In genomic region chr12:106030210-106031175, GRCh38 we compare ENCODE assay signal across 11 cellular contexts.
A peak's percentile ranks its signal among the peaks of the same experiment; 100 is the strongest.
DNase-seq lines count a peak whose midpoint lies in the region; ATAC-seq and TF ChIP-seq lines count a peak whose summit lies in the region.
"Had no signal": no experiment of that assay in that cellular context is flagged by ENCODE, and none has a peak within 500 bp of the region (broad histone marks: within the 10 kb centered on the region; RNA-seq: fewer than 3 reads in every experiment).

No MANE protein-coding gene starts in this region.

- H2AFZ ChIP-seq in IMR-90 (replicated peaks; ENCODE audit: low read length, poor library complexity): peak overlapping the region; percentile 80

- H3K9ac ChIP-seq in IMR-90 (ENCODE audit: low read depth, low read length) (peak overlapping the region; percentile 75), adipocyte (ENCODE audit: low read length) (peak overlapping the region; percentile 51)

- TF ChIP-seq RAD21 in IMR-90 (IDR thresholded peaks at IDR 0.05; ENCODE audit: low read length): peak; percentile 10; the same call in 1 of the 2 replicates

- H3K4me1 ChIP-seq in IMR-90 (ENCODE audit: control insufficient read depth, insufficient read depth, low read length): peaks cover 18% of the 10 kb centered on the region
- peaks cover 4% of the 10 kb centered on the region for H3K4me1 ChIP-seq in adipocyte (ENCODE audit: control insufficient read depth, insufficient read depth, low read length)
- H3K4me1 ChIP-seq: gastrocnemius medialis had no signal

- H4K5ac ChIP-seq in IMR-90 (ENCODE audit: low read depth, low read length): peak overlapping the region; percentile 94

- BruUV-seq in IMR-90 (replicated peaks; lab: Mats Ljungman, UMichigan): no TSS peak

- in situ Hi-C loops in IMR-90 (cut with MboI; ENCODE audit: low sequenced_read_pairs): no loop called here

- H3K4ac ChIP-seq in IMR-90 (ENCODE audit: low read depth, low read length): peak overlapping the region; percentile 98

- H3K4me1 Mint-ChIP-seq in mesothelial cell of epicardium: peaks cover 26% of the 10 kb centered on the region

- peak overlapping the region; percentile 89 for H3K14ac ChIP-seq in IMR-90 (replicated peaks; ENCODE audit: low read depth, low read length)

- peak overlapping the region; percentile 91 for H4K91ac ChIP-seq in IMR-90 (ENCODE audit: insufficient read depth, low read depth, low read length)

- H2BK5ac ChIP-seq in IMR-90 (ENCODE audit: low read depth, low read length, poor library complexity, severe bottlenecking): peak overlapping the region; percentile 97

- H2BK120ac ChIP-seq in IMR-90 (ENCODE audit: low read depth, low read length): peak overlapping the region; percentile 99

- TF ChIP-seq CTCF in IMR-90 (conservative IDR thresholded peaks at IDR 0.05; ENCODE audit: low read depth, low read length) (no peak), mesothelial cell of epicardium (IDR thresholded peaks at IDR 0.05; ENCODE audit: unreplicated experiment) (no peak)

- intact Hi-C loops in IMR-90 (cut with micrococcal nuclease): loop anchor here (1.0 to 5.0 kb wide), 4 partner anchors 38 to 112 kb away; no protein-coding TSS in a partner anchor

- no peaks in the 10 kb centered on the region for H3K27me3 Mint-ChIP-seq in mesothelial cell of epicardium (ENCODE audit: low read depth)
- H3K27me3 Mint-ChIP-seq: IgD-negative memory B cell had no signal

- POLR2A ChIA-PET in IMR-90 (lab: Charles Lee; ENCODE audit: unreplicated experiment): no interaction called here

- CTCF ChIA-PET in IMR-90 (lab: Yijun Ruan, JAX): interaction anchor here (0.9 kb wide), 1 partner anchor 105 kb away, joined by 3 read pairs; no protein-coding TSS in a partner anchor

- H3K27me3 ChIP-seq in IMR-90 (ENCODE audit: control insufficient read depth, insufficient read depth, low read length): no peaks in the 10 kb centered on the region
- H3K27me3 ChIP-seq in adipocyte (replicated peaks; ENCODE audit: control insufficient read depth, insufficient read depth, low read length): no peaks in the 10 kb centered on the region
- H3K27me3 ChIP-seq: gastrocnemius medialis had no signal

- H3K4me3 ChIP-seq in IMR-90 (ENCODE audit: insufficient read depth, low read depth, low read length) (peak overlapping the region; percentile 13; the same call in 1 of the 2 replicates), adipocyte (ENCODE audit: low read length) (peak overlapping the region; percentile 24)
- H3K4me3 ChIP-seq: gastrocnemius medialis had no signal

- H2BK15ac ChIP-seq in IMR-90 (ENCODE audit: low read depth, low read length): peak overlapping the region; percentile 94

- ATAC-seq in IMR-90 (ENCODE audit: low read depth): peak; percentile 86
- no peak for ATAC-seq in GM21529 (IDR thresholded peaks at IDR 0.05; ENCODE audit: unreplicated experiment)
- ATAC-seq: gastrocnemius medialis had no signal

- no peaks in the 10 kb centered on the region for H4K20me1 ChIP-seq in IMR-90 (ENCODE audit: insufficient read depth, low read length)

- H3K56ac ChIP-seq in IMR-90 (ENCODE audit: extremely low read depth, insufficient read depth, low read length): peak overlapping the region; percentile 97

- TF ChIP-seq POLR2A in IMR-90 (IDR thresholded peaks at IDR 0.05; ENCODE audit: low read depth, low read length): peak; percentile 46; the same call in 1 of the 2 replicates

- H3K9me3 Mint-ChIP-seq in mesothelial cell of epicardium: peaks cover 3% of the 10 kb centered on the region
- H3K9me3 Mint-ChIP-seq: IgD-negative memory B cell had no signal

- H3K23ac ChIP-seq in IMR-90 (ENCODE audit: low read depth, low read length): peak overlapping the region; percentile 94

- DNase-seq in EL: peak; percentile 96
- peak; percentile 96 for DNase-seq in IMR-90
- peak; percentile 77 for DNase-seq in adipocyte (ENCODE audit: low read depth)
- peak in 1 of 2 experiments; percentile 42 for DNase-seq in mesothelial cell of epicardium (ENCODE audit: low spot score in 2 of 2, unreplicated experiment in 2 of 2)
- no peak for DNase-seq in iPS-NIHi11 (ENCODE audit: low spot score)
- DNase-seq in activated naive CD4-positive, alpha-beta T cell (lab: John Stamatoyannopoulos, UW): no peak
- DNase-seq in NCI-H1930 (lab: John Stamatoyannopoulos, UW): no peak
- DNase-seq: activated CD4-positive, alpha-beta T cell treated with anti-CD3 and anti-CD28 coated beads for 1 hour; gastrocnemius medialis had no signal

- H3K9me1 ChIP-seq in IMR-90 (ENCODE audit: insufficient read depth, low read length): peaks cover 20% of the 10 kb centered on the region

- peak overlapping the region; percentile 75 to 98 for H4K8ac ChIP-seq in IMR-90 (ENCODE audit: low read depth in 2 of 2, low read length in 2 of 2)

- no CpG with 5 or more reads among the region's 12 CpGs for WGBS in IMR-90 (ENCODE audit: extremely low coverage in 2 of 2, insufficient read length in 1 of 2), 2 experiments

- peak overlapping the region; percentile 69 for H3K4me2 ChIP-seq in IMR-90 (ENCODE audit: low read depth, low read length)

- H3K9me3 ChIP-seq in IMR-90 (ENCODE audit: control insufficient read depth, insufficient read depth, low read length) (no peaks in the 10 kb centered on the region), adipocyte (ENCODE audit: control insufficient read depth, low read length) (no peaks in the 10 kb centered on the region)
- H3K9me3 ChIP-seq: gastrocnemius medialis had no signal

- peak overlapping the region; percentile 94 for H3K27ac Mint-ChIP-seq in mesothelial cell of epicardium
- H3K27ac Mint-ChIP-seq: IgD-negative memory B cell had no signal

- H2BK20ac ChIP-seq in IMR-90 (ENCODE audit: low read depth, low read length): peak overlapping the region; percentile 98

- H3K36me3 ChIP-seq in IMR-90 (ENCODE audit: control insufficient read depth, insufficient read depth, low read length): no peaks in the 10 kb centered on the region
- H3K36me3 ChIP-seq in adipocyte (ENCODE audit: control insufficient read depth, insufficient read depth, low read length, severe bottlenecking): no peaks in the 10 kb centered on the region
- H3K36me3 ChIP-seq: gastrocnemius medialis had no signal

- peak overlapping the region; percentile 95 for H3K27ac ChIP-seq in IMR-90 (ENCODE audit: insufficient read depth, low read length)
- H3K27ac ChIP-seq: gastrocnemius medialis had no signal

- dilution Hi-C loops in IMR-90 (cut with HindIII; ENCODE audit: low sequenced_read_pairs, unreplicated experiment): no loop called here

- peak overlapping the region; percentile 96 for H3K18ac ChIP-seq in IMR-90 (ENCODE audit: low read depth, low read length)

- peak overlapping the region; percentile 35 for H2AK9ac ChIP-seq in IMR-90 (replicated peaks; ENCODE audit: low read depth, low read length, poor library complexity)

- H3K4me3 Mint-ChIP-seq in mesothelial cell of epicardium: peak overlapping the region; percentile 21
- H3K4me3 Mint-ChIP-seq: IgD-negative memory B cell had no signal

- no peaks in the 10 kb centered on the region; a peak in 1 of 4 replicates for H3K79me1 ChIP-seq in IMR-90 (ENCODE audit: low read depth in 1 of 2, low read length in 2 of 2)

- H2AK5ac ChIP-seq in IMR-90 (ENCODE audit: low read depth, low read length): peak overlapping the region; percentile 86

- H3K36me3 Mint-ChIP-seq in mesothelial cell of epicardium: no peaks in the 10 kb centered on the region
- H3K36me3 Mint-ChIP-seq: IgD-negative memory B cell had no signal

TF ChIP-seq in IMR-90, 13 proteins besides CTCF, POLR2A, EP300 and RAD21:
- no peak for TF ChIP-seq CHD1 (IDR thresholded peaks at IDR 0.05; ENCODE audit: low read depth, low read length)
- TF ChIP-seq MAZ (IDR thresholded peaks at IDR 0.05; ENCODE audit: borderline replicate concordance, low read depth, low read length): peak; percentile 70; the same call in 1 of the 2 replicates
- no peak for TF ChIP-seq ELK1 (IDR thresholded peaks at IDR 0.05; ENCODE audit: borderline replicate concordance, low read depth, low read length)
- peak; percentile 91 for TF ChIP-seq FOS (IDR thresholded peaks at IDR 0.05; ENCODE audit: low read depth, low read length)
- TF ChIP-seq SMC3 (IDR thresholded peaks at IDR 0.05; ENCODE audit: low read depth, low read length): peak; percentile 31; the same call in 1 of the 2 replicates
- TF ChIP-seq CEBPB (IDR thresholded peaks at IDR 0.05; ENCODE audit: low read depth, low read length): peak; percentile 87
- peak; percentile 21; the same call in 1 of the 2 replicates for TF ChIP-seq MAFK (IDR thresholded peaks at IDR 0.05; ENCODE audit: low read depth, low read length)
- peak; percentile 57; the same call in 1 of the 2 replicates for TF ChIP-seq BHLHE40 (IDR thresholded peaks at IDR 0.05; ENCODE audit: low read depth, low read length)
TF ChIP-seq in IMR-90: peak in this region for 6.

Comparison
In these comparisons a context has a peak if more than half of its experiments do, and no peak if none do; other contexts are left out.
1. DNase-seq: peak in EL (single experiment), IMR-90 (single experiment) and adipocyte (single experiment); none in iPS-NIHi11 (single experiment), activated naive CD4-positive, alpha-beta T cell (0 of 4) and NCI-H1930 (0 of 2).